Comparison of ENCODE assay signal across 8 cellular contexts in genomic region chr5:69166686-69167487, GRCh38. TPM values are rescaled to one million over a fixed set of nuclear protein-coding genes. Genes with fewer than 3 reads are reported as not detected.
DNase-seq lines count a peak whose midpoint lies in the region; ATAC-seq, FAIRE-seq and TF ChIP-seq lines count a peak whose summit lies in the region.

Gene CCNB1 (plus strand): TSS chr5:69167150. CDS start chr5:69167263, 113 bp downstream.

- DNase-seq in GM12892 (ENCODE audit: insufficient read length) (peak; percentile 98), NCI-H1436 (lab: John Stamatoyannopoulos, UW) (peak; percentile 97), SW480 (ENCODE audit: low spot score) (peak; percentile 97), Right ventricle myocardium superior (peak; percentile 98), tibial nerve (ENCODE audit: low spot score in 2 of 2) (peak; percentile 92 to 93)
- DNase-seq in activated naive CD8-positive, alpha-beta T cell treated with anti-CD3 and anti-CD28 coated beads, Interleukin-2, amount 50 U/mL, for 16 hours (ENCODE audit: low read depth, low spot score), result peak; percentile 97

- H3K9me3 ChIP-seq in parathyroid adenoma (ENCODE audit: control insufficient read depth, low read length) (no peaks in the 10 kb centered on the region), tibial nerve (no peaks in the 10 kb centered on the region)

- TF ChIP-seq POLR2A in GM12892 (IDR thresholded peaks at IDR 0.05; ENCODE audit: low read depth, low read length) (peak; percentile 73), tibial nerve (IDR thresholded peaks at IDR 0.05) (peak in 1 of 2 donors; percentile 38)

- no peaks in the 10 kb centered on the region for H3K27me3 ChIP-seq in parathyroid adenoma (ENCODE audit: control insufficient read depth, insufficient read depth, low read length)
- H3K27me3 ChIP-seq in tibial nerve, result no peaks in the 10 kb centered on the region

- TF ChIP-seq EP300 in tibial nerve (IDR thresholded peaks at IDR 0.05), result peak; percentile 67 to 74

- H3K4me1 ChIP-seq in parathyroid adenoma, result peaks cover 8% of the 10 kb centered on the region
- peaks cover 0 to 17% (median 8%) of the 10 kb centered on the region in 4 donors for H3K4me1 ChIP-seq in tibial nerve

- peak within 1 kb of the TSS; percentile 99 for H3K4me2 ChIP-seq in parathyroid adenoma (ENCODE audit: low read length)

- H3K79me2 ChIP-seq in parathyroid adenoma, result no peaks in the 10 kb centered on the region

- TF ChIP-seq CTCF in parathyroid adenoma (IDR thresholded peaks at IDR 0.05) (peak; percentile 9), tibial nerve (IDR thresholded peaks at IDR 0.05) (peak in 1 of 5 experiments; percentile 30)

- H3K9ac ChIP-seq in parathyroid adenoma, result no peak within 1 kb of the TSS

- H2AFZ ChIP-seq in parathyroid adenoma, result peak within 1 kb of the TSS; percentile 86

- H3K4me3 ChIP-seq in parathyroid adenoma (ENCODE audit: low read depth, low read length), result peak within 1 kb of the TSS; percentile 69
- H3K4me3 ChIP-seq in tibial nerve, result peak within 1 kb of the TSS; percentile 55 to 75 (median 64)

- WGBS in tibial nerve, 2 donors, result 1 to 2% methylated on average over 44 to 50 of the region's 50 CpGs

- peak within 1 kb of the TSS; percentile 36 for H3K27ac ChIP-seq in parathyroid adenoma
- peak within 1 kb of the TSS; percentile 25 to 71 (median 52) for H3K27ac ChIP-seq in tibial nerve

- H3K36me3 ChIP-seq in parathyroid adenoma (ENCODE audit: control insufficient read depth, insufficient read depth, low read length) (no peaks in the 10 kb centered on the region), tibial nerve (peaks cover 0 to 19% (median 0%) of the 10 kb centered on the region in 3 donors)

- ATAC-seq in HG02840 (IDR thresholded peaks at IDR 0.05; ENCODE audit: low FRiP score, unreplicated experiment), result peak; percentile 100
- ATAC-seq in Right ventricle myocardium superior (ENCODE audit: poor library complexity), result peak; percentile 100

- intact Hi-C loops in Right ventricle myocardium superior (cut with DNase I), result loop anchor here (2.0 kb wide), 1 partner anchor 72 kb away; the partner anchor contains the start of gene SLC30A5

- peak; percentile 99 for FAIRE-seq in GM12892 (lab: Jason Lieb, UNC)

RNA-seq across cellular contexts. Expression of gene CCNB1, which starts in this region (rescaled TPM):
- 70.8 TPM for polyA plus RNA-seq in GM12892 (2012; ENCODE audit: missing spikeins)
- total RNA-seq in Right ventricle myocardium superior (2.5 TPM), tibial nerve (10 to 100 TPM in 1 of 4 donors, 1 to 10 TPM in 3; 4.4 to 26.7 (median 6.5) TPM)

Comparison
In these comparisons a context has a peak if more than half of its experiments do, and no peak if none do; other contexts are left out.
1. Peak in every context shown above with its lines: DNase-seq, ATAC-seq, H3K4me3 ChIP-seq and H3K27ac ChIP-seq.